Comparison of ENCODE assay signal across 1 cellular context in the genomic region with DNA sequence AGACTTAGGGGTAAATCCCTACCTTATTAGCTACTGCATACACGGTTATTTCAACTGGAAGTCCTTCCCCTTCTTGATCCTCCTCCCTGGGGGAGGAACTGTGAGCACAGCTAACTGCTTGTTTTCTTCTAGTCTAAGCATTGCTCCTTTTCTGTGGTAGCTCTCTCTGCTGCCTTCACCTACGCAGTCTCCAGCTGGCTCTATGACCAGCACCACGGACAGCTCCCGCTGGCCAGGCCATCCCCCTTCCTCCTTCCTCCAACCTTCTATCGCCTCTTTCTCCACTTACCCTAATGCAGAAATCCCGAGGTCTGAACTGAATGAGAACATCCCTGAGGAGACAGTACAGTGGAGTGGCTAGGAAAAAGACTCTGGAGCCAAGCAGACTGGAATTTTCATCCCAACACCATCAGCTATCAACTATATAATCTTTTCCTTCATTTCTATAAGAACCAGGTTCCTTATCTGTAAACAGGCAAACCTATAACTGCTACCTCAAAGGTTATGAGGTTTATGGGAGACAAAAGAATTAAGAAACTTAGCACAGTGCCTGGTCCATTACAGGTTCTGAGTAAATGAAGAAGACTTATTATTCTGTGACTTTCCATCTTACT.
A peak's percentile ranks its signal among the peaks of the same experiment; 100 is the strongest.
TF ChIP-seq lines count a peak whose summit lies in the region.

No MANE protein-coding gene starts in this region.

TF ChIP-seq in WTC11, 78 proteins besides CTCF, POLR2A, EP300 and RAD21 (continued from another document and continues in another):
- TF ChIP-seq, protein P1, sequence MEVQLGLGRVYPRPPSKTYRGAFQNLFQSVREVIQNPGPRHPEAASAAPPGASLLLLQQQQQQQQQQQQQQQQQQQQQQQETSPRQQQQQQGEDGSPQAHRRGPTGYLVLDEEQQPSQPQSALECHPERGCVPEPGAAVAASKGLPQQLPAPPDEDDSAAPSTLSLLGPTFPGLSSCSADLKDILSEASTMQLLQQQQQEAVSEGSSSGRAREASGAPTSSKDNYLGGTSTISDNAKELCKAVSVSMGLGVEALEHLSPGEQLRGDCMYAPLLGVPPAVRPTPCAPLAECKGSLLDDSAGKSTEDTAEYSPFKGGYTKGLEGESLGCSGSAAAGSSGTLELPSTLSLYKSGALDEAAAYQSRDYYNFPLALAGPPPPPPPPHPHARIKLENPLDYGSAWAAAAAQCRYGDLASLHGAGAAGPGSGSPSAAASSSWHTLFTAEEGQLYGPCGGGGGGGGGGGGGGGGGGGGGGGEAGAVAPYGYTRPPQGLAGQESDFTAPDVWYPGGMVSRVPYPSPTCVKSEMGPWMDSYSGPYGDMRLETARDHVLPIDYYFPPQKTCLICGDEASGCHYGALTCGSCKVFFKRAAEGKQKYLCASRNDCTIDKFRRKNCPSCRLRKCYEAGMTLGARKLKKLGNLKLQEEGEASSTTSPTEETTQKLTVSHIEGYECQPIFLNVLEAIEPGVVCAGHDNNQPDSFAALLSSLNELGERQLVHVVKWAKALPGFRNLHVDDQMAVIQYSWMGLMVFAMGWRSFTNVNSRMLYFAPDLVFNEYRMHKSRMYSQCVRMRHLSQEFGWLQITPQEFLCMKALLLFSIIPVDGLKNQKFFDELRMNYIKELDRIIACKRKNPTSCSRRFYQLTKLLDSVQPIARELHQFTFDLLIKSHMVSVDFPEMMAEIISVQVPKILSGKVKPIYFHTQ (CRISPR knock-in tag; IDR thresholded peaks at IDR 0.05), result no peak
- no peak for TF ChIP-seq ERG (CRISPR knock-in tag; IDR thresholded peaks at IDR 0.05)
- TF ChIP-seq SP1 (CRISPR knock-in tag; conservative IDR thresholded peaks at IDR 0.05), result no peak
- no peak for TF ChIP-seq JUN (CRISPR knock-in tag; IDR thresholded peaks at IDR 0.05)
- TF ChIP-seq RELA (CRISPR knock-in tag; IDR thresholded peaks at IDR 0.05; ENCODE audit: borderline replicate concordance), result no peak
- no peak for TF ChIP-seq JAZF1 (CRISPR knock-in tag; IDR thresholded peaks at IDR 0.05)
- TF ChIP-seq, protein P2, sequence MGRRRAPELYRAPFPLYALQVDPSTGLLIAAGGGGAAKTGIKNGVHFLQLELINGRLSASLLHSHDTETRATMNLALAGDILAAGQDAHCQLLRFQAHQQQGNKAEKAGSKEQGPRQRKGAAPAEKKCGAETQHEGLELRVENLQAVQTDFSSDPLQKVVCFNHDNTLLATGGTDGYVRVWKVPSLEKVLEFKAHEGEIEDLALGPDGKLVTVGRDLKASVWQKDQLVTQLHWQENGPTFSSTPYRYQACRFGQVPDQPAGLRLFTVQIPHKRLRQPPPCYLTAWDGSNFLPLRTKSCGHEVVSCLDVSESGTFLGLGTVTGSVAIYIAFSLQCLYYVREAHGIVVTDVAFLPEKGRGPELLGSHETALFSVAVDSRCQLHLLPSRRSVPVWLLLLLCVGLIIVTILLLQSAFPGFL (CRISPR knock-in tag; IDR thresholded peaks at IDR 0.05; ENCODE audit: borderline replicate concordance), result no peak
- TF ChIP-seq, protein P3, sequence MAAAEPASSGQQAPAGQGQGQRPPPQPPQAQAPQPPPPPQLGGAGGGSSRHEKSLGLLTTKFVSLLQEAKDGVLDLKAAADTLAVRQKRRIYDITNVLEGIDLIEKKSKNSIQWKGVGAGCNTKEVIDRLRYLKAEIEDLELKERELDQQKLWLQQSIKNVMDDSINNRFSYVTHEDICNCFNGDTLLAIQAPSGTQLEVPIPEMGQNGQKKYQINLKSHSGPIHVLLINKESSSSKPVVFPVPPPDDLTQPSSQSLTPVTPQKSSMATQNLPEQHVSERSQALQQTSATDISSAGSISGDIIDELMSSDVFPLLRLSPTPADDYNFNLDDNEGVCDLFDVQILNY (CRISPR knock-in tag; IDR thresholded peaks at IDR 0.05), result no peak
- TF ChIP-seq ZNF121 (CRISPR knock-in tag; IDR thresholded peaks at IDR 0.05), result no peak
- TF ChIP-seq ZSCAN18 (CRISPR knock-in tag; IDR thresholded peaks at IDR 0.05), result no peak
- no peak for TF ChIP-seq SOX15 (CRISPR knock-in tag; IDR thresholded peaks at IDR 0.05)
- no peak for TF ChIP-seq ZBTB43 (CRISPR knock-in tag; IDR thresholded peaks at IDR 0.05)
- no peak for TF ChIP-seq RORB (CRISPR knock-in tag; IDR thresholded peaks at IDR 0.05)
- TF ChIP-seq, protein P4, sequence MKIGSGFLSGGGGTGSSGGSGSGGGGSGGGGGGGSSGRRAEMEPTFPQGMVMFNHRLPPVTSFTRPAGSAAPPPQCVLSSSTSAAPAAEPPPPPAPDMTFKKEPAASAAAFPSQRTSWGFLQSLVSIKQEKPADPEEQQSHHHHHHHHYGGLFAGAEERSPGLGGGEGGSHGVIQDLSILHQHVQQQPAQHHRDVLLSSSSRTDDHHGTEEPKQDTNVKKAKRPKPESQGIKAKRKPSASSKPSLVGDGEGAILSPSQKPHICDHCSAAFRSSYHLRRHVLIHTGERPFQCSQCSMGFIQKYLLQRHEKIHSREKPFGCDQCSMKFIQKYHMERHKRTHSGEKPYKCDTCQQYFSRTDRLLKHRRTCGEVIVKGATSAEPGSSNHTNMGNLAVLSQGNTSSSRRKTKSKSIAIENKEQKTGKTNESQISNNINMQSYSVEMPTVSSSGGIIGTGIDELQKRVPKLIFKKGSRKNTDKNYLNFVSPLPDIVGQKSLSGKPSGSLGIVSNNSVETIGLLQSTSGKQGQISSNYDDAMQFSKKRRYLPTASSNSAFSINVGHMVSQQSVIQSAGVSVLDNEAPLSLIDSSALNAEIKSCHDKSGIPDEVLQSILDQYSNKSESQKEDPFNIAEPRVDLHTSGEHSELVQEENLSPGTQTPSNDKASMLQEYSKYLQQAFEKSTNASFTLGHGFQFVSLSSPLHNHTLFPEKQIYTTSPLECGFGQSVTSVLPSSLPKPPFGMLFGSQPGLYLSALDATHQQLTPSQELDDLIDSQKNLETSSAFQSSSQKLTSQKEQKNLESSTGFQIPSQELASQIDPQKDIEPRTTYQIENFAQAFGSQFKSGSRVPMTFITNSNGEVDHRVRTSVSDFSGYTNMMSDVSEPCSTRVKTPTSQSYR (CRISPR knock-in tag; IDR thresholded peaks at IDR 0.05), result peak; percentile 65; the same call in 1 of the 2 replicates
- no peak for TF ChIP-seq ATF1 (CRISPR knock-in tag; IDR thresholded peaks at IDR 0.05)
- TF ChIP-seq ZBTB21 (CRISPR knock-in tag; IDR thresholded peaks at IDR 0.05; ENCODE audit: borderline replicate concordance), result no peak
- no peak for TF ChIP-seq IRF2 (CRISPR knock-in tag; IDR thresholded peaks at IDR 0.05; ENCODE audit: borderline replicate concordance, low read depth)
- TF ChIP-seq, protein P5, sequence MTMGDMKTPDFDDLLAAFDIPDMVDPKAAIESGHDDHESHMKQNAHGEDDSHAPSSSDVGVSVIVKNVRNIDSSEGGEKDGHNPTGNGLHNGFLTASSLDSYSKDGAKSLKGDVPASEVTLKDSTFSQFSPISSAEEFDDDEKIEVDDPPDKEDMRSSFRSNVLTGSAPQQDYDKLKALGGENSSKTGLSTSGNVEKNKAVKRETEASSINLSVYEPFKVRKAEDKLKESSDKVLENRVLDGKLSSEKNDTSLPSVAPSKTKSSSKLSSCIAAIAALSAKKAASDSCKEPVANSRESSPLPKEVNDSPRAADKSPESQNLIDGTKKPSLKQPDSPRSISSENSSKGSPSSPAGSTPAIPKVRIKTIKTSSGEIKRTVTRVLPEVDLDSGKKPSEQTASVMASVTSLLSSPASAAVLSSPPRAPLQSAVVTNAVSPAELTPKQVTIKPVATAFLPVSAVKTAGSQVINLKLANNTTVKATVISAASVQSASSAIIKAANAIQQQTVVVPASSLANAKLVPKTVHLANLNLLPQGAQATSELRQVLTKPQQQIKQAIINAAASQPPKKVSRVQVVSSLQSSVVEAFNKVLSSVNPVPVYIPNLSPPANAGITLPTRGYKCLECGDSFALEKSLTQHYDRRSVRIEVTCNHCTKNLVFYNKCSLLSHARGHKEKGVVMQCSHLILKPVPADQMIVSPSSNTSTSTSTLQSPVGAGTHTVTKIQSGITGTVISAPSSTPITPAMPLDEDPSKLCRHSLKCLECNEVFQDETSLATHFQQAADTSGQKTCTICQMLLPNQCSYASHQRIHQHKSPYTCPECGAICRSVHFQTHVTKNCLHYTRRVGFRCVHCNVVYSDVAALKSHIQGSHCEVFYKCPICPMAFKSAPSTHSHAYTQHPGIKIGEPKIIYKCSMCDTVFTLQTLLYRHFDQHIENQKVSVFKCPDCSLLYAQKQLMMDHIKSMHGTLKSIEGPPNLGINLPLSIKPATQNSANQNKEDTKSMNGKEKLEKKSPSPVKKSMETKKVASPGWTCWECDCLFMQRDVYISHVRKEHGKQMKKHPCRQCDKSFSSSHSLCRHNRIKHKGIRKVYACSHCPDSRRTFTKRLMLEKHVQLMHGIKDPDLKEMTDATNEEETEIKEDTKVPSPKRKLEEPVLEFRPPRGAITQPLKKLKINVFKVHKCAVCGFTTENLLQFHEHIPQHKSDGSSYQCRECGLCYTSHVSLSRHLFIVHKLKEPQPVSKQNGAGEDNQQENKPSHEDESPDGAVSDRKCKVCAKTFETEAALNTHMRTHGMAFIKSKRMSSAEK (CRISPR knock-in tag; IDR thresholded peaks at IDR 0.05; ENCODE audit: borderline replicate concordance), result no peak
- TF ChIP-seq SMAD4 (CRISPR knock-in tag; IDR thresholded peaks at IDR 0.05), result 0 out of 2 replicates have a peak, but pooled peaks have one; percentile 44
- no peak for TF ChIP-seq CDX4 (CRISPR knock-in tag; IDR thresholded peaks at IDR 0.05; ENCODE audit: borderline replicate concordance)
- no peak for TF ChIP-seq E2F4 (CRISPR knock-in tag; IDR thresholded peaks at IDR 0.05; ENCODE audit: borderline replicate concordance, low read depth)
- no peak for TF ChIP-seq HMGA2 (CRISPR knock-in tag; IDR thresholded peaks at IDR 0.05)
- TF ChIP-seq, protein P6, sequence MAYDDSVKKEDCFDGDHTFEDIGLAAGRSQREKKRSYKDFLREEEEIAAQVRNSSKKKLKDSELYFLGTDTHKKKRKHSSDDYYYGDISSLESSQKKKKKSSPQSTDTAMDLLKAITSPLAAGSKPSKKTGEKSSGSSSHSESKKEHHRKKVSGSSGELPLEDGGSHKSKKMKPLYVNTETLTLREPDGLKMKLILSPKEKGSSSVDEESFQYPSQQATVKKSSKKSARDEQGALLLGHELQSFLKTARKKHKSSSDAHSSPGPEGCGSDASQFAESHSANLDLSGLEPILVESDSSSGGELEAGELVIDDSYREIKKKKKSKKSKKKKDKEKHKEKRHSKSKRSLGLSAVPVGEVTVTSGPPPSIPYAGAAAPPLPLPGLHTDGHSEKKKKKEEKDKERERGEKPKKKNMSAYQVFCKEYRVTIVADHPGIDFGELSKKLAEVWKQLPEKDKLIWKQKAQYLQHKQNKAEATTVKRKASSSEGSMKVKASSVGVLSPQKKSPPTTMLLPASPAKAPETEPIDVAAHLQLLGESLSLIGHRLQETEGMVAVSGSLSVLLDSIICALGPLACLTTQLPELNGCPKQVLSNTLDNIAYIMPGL (CRISPR knock-in tag; IDR thresholded peaks at IDR 0.05), result no peak
- TF ChIP-seq TCF7 (CRISPR knock-in tag; IDR thresholded peaks at IDR 0.05; ENCODE audit: low read depth), result no peak
